ENCODE assay signal across 1 cellular context in the genomic region with DNA sequence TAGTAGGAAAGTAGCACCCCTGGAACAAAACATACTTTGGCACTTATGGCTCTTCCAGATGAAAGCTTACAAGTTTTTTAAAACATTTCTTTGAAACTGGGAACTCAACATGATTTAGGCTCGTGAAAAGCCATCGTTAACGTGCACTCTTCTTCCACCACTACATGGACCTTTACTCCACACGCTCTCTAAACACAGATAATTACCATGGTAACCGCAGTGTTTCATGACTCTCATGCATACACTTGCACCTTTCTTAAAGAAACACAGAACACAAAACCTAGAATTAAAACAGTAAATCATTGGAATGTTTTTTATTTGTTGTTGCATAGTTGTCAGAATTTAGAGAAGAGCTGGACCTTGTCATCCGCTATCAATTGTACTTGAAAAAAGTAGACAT.
TF ChIP-seq lines count a peak whose summit lies in the region.

No MANE protein-coding gene starts in this region.

TF ChIP-seq in HepG2, 621 proteins besides CTCF, POLR2A, EP300 and RAD21 (continued from another document):
- TF ChIP-seq MAFF (IDR thresholded peaks at IDR 0.05; ENCODE audit: low read depth, low read length) = no peak
- TF ChIP-seq NRL (CRISPR knock-in tag; IDR thresholded peaks at IDR 0.05; ENCODE audit: borderline replicate concordance) = no peak
- TF ChIP-seq ZNF562 (CRISPR knock-in tag; IDR thresholded peaks at IDR 0.05; ENCODE audit: borderline replicate concordance) = no peak
- no peak for TF ChIP-seq SATB2 (CRISPR knock-in tag; IDR thresholded peaks at IDR 0.05)
- no peak for TF ChIP-seq ZNF691 (CRISPR knock-in tag; IDR thresholded peaks at IDR 0.05; ENCODE audit: borderline replicate concordance, low read depth)
- no peak for TF ChIP-seq CEBPB (IDR thresholded peaks at IDR 0.05; ENCODE audit: borderline replicate concordance, low read depth, low read length)
- no peak for TF ChIP-seq HMG20A (CRISPR knock-in tag; IDR thresholded peaks at IDR 0.05; ENCODE audit: borderline replicate concordance)
- TF ChIP-seq, protein P1, sequence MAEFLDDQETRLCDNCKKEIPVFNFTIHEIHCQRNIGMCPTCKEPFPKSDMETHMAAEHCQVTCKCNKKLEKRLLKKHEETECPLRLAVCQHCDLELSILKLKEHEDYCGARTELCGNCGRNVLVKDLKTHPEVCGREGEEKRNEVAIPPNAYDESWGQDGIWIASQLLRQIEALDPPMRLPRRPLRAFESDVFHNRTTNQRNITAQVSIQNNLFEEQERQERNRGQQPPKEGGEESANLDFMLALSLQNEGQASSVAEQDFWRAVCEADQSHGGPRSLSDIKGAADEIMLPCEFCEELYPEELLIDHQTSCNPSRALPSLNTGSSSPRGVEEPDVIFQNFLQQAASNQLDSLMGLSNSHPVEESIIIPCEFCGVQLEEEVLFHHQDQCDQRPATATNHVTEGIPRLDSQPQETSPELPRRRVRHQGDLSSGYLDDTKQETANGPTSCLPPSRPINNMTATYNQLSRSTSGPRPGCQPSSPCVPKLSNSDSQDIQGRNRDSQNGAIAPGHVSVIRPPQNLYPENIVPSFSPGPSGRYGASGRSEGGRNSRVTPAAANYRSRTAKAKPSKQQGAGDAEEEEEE (CRISPR knock-in tag; IDR thresholded peaks at IDR 0.05; ENCODE audit: borderline replicate concordance) = no peak
- no peak for TF ChIP-seq KDM5B (CRISPR knock-in tag; IDR thresholded peaks at IDR 0.05; ENCODE audit: borderline replicate concordance)
- TF ChIP-seq, protein P2, sequence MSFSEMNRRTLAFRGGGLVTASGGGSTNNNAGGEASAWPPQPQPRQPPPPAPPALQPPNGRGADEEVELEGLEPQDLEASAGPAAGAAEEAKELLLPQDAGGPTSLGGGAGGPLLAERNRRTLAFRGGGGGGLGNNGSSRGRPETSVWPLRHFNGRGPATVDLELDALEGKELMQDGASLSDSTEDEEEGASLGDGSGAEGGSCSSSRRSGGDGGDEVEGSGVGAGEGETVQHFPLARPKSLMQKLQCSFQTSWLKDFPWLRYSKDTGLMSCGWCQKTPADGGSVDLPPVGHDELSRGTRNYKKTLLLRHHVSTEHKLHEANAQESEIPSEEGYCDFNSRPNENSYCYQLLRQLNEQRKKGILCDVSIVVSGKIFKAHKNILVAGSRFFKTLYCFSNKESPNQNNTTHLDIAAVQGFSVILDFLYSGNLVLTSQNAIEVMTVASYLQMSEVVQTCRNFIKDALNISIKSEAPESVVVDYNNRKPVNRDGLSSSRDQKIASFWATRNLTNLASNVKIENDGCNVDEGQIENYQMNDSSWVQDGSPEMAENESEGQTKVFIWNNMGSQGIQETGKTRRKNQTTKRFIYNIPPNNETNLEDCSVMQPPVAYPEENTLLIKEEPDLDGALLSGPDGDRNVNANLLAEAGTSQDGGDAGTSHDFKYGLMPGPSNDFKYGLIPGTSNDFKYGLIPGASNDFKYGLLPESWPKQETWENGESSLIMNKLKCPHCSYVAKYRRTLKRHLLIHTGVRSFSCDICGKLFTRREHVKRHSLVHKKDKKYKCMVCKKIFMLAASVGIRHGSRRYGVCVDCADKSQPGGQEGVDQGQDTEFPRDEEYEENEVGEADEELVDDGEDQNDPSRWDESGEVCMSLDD (CRISPR knock-in tag; IDR thresholded peaks at IDR 0.05; ENCODE audit: borderline replicate concordance) = no peak
- no peak for TF ChIP-seq NFATC3 (CRISPR knock-in tag; IDR thresholded peaks at IDR 0.05)
- no peak for TF ChIP-seq TSC22D2 (CRISPR knock-in tag; IDR thresholded peaks at IDR 0.05; ENCODE audit: borderline replicate concordance)
- no peak for TF ChIP-seq GABPB1 (CRISPR knock-in tag; IDR thresholded peaks at IDR 0.05)
- 0 out of 2 replicates have a peak, but pooled peaks have one; percentile 26 for TF ChIP-seq ZNF292 (CRISPR knock-in tag; IDR thresholded peaks at IDR 0.05; ENCODE audit: borderline replicate concordance, low read depth)
- TF ChIP-seq, protein P3, sequence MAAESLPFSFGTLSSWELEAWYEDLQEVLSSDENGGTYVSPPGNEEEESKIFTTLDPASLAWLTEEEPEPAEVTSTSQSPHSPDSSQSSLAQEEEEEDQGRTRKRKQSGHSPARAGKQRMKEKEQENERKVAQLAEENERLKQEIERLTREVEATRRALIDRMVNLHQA (CRISPR knock-in tag; IDR thresholded peaks at IDR 0.05) = no peak
- no peak for TF ChIP-seq ZMYM3 (CRISPR knock-in tag; IDR thresholded peaks at IDR 0.05)
- TF ChIP-seq ZNF441 (CRISPR knock-in tag; IDR thresholded peaks at IDR 0.05; ENCODE audit: borderline replicate concordance) = no peak
- no peak for TF ChIP-seq ZNF773 (CRISPR knock-in tag; IDR thresholded peaks at IDR 0.05; ENCODE audit: borderline replicate concordance)
- TF ChIP-seq, protein P4, sequence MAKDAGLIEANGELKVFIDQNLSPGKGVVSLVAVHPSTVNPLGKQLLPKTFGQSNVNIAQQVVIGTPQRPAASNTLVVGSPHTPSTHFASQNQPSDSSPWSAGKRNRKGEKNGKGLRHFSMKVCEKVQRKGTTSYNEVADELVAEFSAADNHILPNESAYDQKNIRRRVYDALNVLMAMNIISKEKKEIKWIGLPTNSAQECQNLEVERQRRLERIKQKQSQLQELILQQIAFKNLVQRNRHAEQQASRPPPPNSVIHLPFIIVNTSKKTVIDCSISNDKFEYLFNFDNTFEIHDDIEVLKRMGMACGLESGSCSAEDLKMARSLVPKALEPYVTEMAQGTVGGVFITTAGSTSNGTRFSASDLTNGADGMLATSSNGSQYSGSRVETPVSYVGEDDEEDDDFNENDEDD (CRISPR knock-in tag; IDR thresholded peaks at IDR 0.05; ENCODE audit: borderline replicate concordance) = no peak
- no peak for TF ChIP-seq ZBED4 (CRISPR knock-in tag; IDR thresholded peaks at IDR 0.05; ENCODE audit: borderline replicate concordance)
- TF ChIP-seq BRF2 (CRISPR knock-in tag; IDR thresholded peaks at IDR 0.05) = no peak
- TF ChIP-seq SP140L (CRISPR knock-in tag; IDR thresholded peaks at IDR 0.05; ENCODE audit: borderline replicate concordance) = no peak
- TF ChIP-seq SNAPC5 (CRISPR knock-in tag; IDR thresholded peaks at IDR 0.05; ENCODE audit: borderline replicate concordance) = no peak
- no peak for TF ChIP-seq KAT2B (IDR thresholded peaks at IDR 0.05; ENCODE audit: borderline replicate concordance, low read depth, low read length)
- no peak for TF ChIP-seq ZSCAN21 (CRISPR knock-in tag; IDR thresholded peaks at IDR 0.05; ENCODE audit: borderline replicate concordance)
- no peak for TF ChIP-seq ZNF20 (CRISPR knock-in tag; IDR thresholded peaks at IDR 0.05)
- no peak for TF ChIP-seq E2F2 (CRISPR knock-in tag; IDR thresholded peaks at IDR 0.05; ENCODE audit: borderline replicate concordance)
- 0 out of 2 replicates have a peak, but pooled peaks have one; percentile 13 for TF ChIP-seq RFX1 (IDR thresholded peaks at IDR 0.05)
- TF ChIP-seq KDM1A (CRISPR knock-in tag; IDR thresholded peaks at IDR 0.05) = no peak
- no peak for TF ChIP-seq ZNF703 (CRISPR knock-in tag; IDR thresholded peaks at IDR 0.05; ENCODE audit: borderline replicate concordance)
- no peak for TF ChIP-seq ZNF235 (CRISPR knock-in tag; IDR thresholded peaks at IDR 0.05; ENCODE audit: borderline replicate concordance)
TF ChIP-seq in HepG2: peak in this region for 8.
